15 cellular contexts compared by ENCODE assay signal in the genomic region with DNA sequence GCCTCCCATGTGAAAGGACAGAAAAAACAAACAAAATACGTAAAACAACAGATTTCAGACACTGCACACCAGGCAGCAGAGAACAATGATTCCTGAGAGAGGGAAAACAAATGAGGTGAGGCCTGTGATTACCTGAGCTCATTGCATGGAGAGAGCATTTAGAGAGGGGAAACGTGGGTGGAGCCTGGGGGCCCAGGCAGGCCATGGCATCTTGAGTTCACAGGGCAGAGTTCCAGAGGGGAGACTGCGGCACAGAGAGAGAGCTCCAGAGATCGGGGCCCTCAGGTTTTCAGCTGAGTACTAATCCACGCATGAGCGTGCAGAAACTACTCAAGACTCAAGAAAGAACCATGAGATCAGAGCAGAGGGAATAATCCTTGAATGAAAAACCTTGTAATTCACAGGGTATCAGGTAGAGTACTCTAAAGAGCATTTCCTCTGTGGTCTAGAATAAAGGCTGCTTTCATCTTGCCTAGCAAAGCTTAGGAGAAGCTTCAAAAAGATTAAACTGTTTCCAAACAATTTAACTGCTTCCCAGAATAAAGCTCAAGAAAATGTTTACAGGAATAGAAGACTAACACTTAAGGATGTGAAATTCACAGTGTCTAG.
"Had no signal": no experiment of that assay in that cellular context is flagged by ENCODE, and none has a peak within 500 bp of the region (broad histone marks: within the 10 kb centered on the region; RNA-seq: fewer than 3 reads in every experiment).

No MANE protein-coding gene starts in this region.

- H3K27me3 Mint-ChIP-seq: activated CD8-positive, alpha-beta memory T cell treated with anti-CD3 and anti-CD28 coated beads, Interleukin-2, amount 10 ng/mL, durations not matched to agents 7 days and 5 days had no signal

- H3K9me3 Mint-ChIP-seq: activated T-cell treated with anti-CD3 and anti-CD28 coated beads, Interleukin-2, amount 50 U/mL, for 4 hours had no signal

- H3K27ac Mint-ChIP-seq: activated CD8-positive, alpha-beta memory T cell treated with anti-CD3 and anti-CD28 coated beads, Interleukin-2, amount 10 ng/mL, durations not matched to agents 7 days and 5 days; activated naive CD8-positive, alpha-beta T cell treated with anti-CD3 and anti-CD28 coated beads, Interleukin-2, amount 50 U/mL, for 24 hours had no signal

- H3K4me3 ChIP-seq: cardiac muscle cell, esophagus squamous epithelium, left lung, ovary, upper lobe of right lung had no signal

- H3K36me3 ChIP-seq: cardiac muscle cell, esophagus squamous epithelium, left lung, ovary, upper lobe of right lung had no signal

- H3K9me3 ChIP-seq: esophagus squamous epithelium, left lung, ovary, upper lobe of right lung had no signal

- H3K27ac ChIP-seq: cardiac muscle cell, esophagus squamous epithelium, left lung, ovary, upper lobe of right lung had no signal

- ATAC-seq: activated CD4-positive, CD25-positive, alpha-beta regulatory T cell treated with anti-CD3 and anti-CD28 coated beads, Interleukin-2, amount 50 U/mL, for 24 hours; activated CD8-positive, alpha-beta memory T cell treated with anti-CD3 and anti-CD28 coated beads, Interleukin-2, amount 10 ng/mL, durations not matched to agents 7 days and 5 days; activated naive CD8-positive, alpha-beta T cell treated with anti-CD3 and anti-CD28 coated beads, Interleukin-2, amount 50 U/mL, for 24 hours; activated T-cell treated with anti-CD3 and anti-CD28 coated beads, Interleukin-2, amount 50 U/mL, for 4 hours; left lung; upper lobe of right lung had no signal

- H3K27me3 ChIP-seq: cardiac muscle cell, esophagus squamous epithelium, left lung, ovary, upper lobe of right lung had no signal

- H3K4me1 Mint-ChIP-seq: nephron had no signal

- H3K4me3 Mint-ChIP-seq: activated CD8-positive, alpha-beta memory T cell treated with anti-CD3 and anti-CD28 coated beads, Interleukin-2, amount 10 ng/mL, durations not matched to agents 7 days and 5 days; activated naive CD8-positive, alpha-beta T cell treated with anti-CD3 and anti-CD28 coated beads, Interleukin-2, amount 50 U/mL, for 24 hours; activated T-cell treated with anti-CD3 and anti-CD28 coated beads, Interleukin-2, amount 50 U/mL, for 4 hours; nephron had no signal

- DNase-seq: activated CD8-positive, alpha-beta memory T cell treated with anti-CD3 and anti-CD28 coated beads, Interleukin-2, amount 10 ng/mL, durations not matched to agents 7 days and 5 days; activated gamma-delta T cell; activated naive CD8-positive, alpha-beta T cell treated with anti-CD3 and anti-CD28 coated beads, Interleukin-2, amount 50 U/mL, for 24 hours; activated T-cell treated with anti-CD3 and anti-CD28 coated beads, Interleukin-2, amount 50 U/mL, for 4 hours; esophagus squamous epithelium; glutamatergic neuron; left lung; ovary; stimulated activated CD4-positive, alpha-beta T cell treated with anti-CD3 and anti-CD28 coated beads, Interleukin-12 subunit alpha, Interleukin-12 subunit beta, amount 100 ng/mL, for 4 hours; stimulated activated naive CD4-positive, alpha-beta T cell treated with Interleukin-2 at 50 U/mL for 16 hours; T-helper 2 cell; upper lobe of right lung had no signal
